ENCODE assay signal across 2 cellular contexts in the genomic region with DNA sequence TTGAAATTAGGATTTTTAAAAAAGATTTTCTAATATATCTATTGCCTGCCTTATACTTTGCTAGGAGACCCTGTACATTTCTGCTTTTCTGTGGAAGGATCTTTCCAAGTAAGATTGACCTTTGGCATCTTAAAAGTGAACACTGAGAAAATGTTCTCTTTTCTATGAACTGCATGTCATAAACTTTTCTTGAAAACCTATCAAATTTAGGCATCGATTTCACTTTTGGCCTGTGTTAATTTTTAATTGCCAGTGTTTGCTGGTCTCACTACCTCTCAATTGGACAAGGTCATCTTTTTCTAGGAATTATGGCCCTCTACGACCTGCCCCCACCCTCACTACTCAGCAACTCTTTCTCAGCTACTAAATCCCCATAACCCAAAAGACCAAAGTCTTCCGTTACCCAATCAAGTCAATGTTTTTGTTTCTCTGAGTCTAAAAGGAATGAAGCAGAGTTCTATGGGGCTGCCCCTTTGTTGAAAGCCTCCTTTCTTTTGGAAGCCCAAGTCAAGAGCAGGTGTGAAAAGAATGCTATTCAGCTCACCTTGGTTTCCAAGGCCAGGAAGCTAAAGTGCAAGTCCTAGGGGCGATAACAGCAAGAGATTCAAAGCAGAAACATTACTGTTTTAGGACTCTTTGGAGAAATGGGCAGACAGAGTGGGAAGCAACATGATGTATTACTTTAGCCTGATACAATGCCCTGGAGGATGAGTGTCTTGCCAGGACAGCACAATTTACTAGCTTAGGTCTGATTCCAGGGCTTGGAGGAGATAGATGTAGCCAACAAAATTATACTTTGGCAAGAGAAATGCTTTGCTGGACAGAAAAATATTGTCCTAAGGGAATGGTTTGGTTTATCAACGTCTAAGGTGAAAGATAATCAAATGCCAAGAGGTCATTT.
A peak's percentile ranks its signal among the peaks of the same experiment; 100 is the strongest.
TF ChIP-seq lines count a peak whose summit lies in the region.

No MANE protein-coding gene starts in this region.

TF ChIP-seq in GM12891, 5 proteins besides CTCF, POLR2A, EP300 and RAD21 (continued from another document):
- TF ChIP-seq POLR2AphosphoS5 (IDR thresholded peaks at IDR 0.05; ENCODE audit: low read depth, low read length) (no peak), PAX5 (IDR thresholded peaks at IDR 0.05; ENCODE audit: insufficient read depth, low read length, severe bottlenecking) (no peak), SPI1 (IDR thresholded peaks at IDR 0.05; ENCODE audit: low read depth, low read length) (no peak), TAF1 (IDR thresholded peaks at IDR 0.05; ENCODE audit: low read depth, low read length) (no peak)

TF ChIP-seq in K562, 482 proteins besides CTCF, POLR2A, EP300 and RAD21 (continues in another document):
- TF ChIP-seq, protein P1, sequence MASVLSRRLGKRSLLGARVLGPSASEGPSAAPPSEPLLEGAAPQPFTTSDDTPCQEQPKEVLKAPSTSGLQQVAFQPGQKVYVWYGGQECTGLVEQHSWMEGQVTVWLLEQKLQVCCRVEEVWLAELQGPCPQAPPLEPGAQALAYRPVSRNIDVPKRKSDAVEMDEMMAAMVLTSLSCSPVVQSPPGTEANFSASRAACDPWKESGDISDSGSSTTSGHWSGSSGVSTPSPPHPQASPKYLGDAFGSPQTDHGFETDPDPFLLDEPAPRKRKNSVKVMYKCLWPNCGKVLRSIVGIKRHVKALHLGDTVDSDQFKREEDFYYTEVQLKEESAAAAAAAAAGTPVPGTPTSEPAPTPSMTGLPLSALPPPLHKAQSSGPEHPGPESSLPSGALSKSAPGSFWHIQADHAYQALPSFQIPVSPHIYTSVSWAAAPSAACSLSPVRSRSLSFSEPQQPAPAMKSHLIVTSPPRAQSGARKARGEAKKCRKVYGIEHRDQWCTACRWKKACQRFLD (CRISPR knock-in tag; IDR thresholded peaks at IDR 0.05): peak; percentile 31; the same call in 1 of the 2 replicates
- TF ChIP-seq STAT5A (IDR thresholded peaks at IDR 0.05; ENCODE audit: borderline replicate concordance, low read length) (0 out of 2 replicates have a peak, but pooled peaks have one; percentile 38), ZNF431 (CRISPR knock-in tag; IDR thresholded peaks at IDR 0.05) (no peak), ZNF766 (CRISPR knock-in tag; conservative IDR thresholded peaks at IDR 0.05) (0 out of 2 replicates have a peak, but pooled peaks have one; percentile 38), ZNF24 (IDR thresholded peaks at IDR 0.05) (0 out of 2 replicates have a peak, but pooled peaks have one; percentile 25), ZNF140 (CRISPR knock-in tag; IDR thresholded peaks at IDR 0.05) (no peak), SMAD4 (CRISPR knock-in tag; conservative IDR thresholded peaks at IDR 0.05) (0 out of 2 replicates have a peak, but pooled peaks have one; percentile 29), ZNF408 (CRISPR knock-in tag; IDR thresholded peaks at IDR 0.05; ENCODE audit: low read depth) (no peak), EHMT2 (IDR thresholded peaks at IDR 0.05) (0 out of 2 replicates have a peak, but pooled peaks have one; percentile 18), DMBX1 (CRISPR knock-in tag; IDR thresholded peaks at IDR 0.05; ENCODE audit: borderline replicate concordance) (peak; percentile 40; the same call in 1 of the 2 replicates), NR2C2 (CRISPR knock-in tag; IDR thresholded peaks at IDR 0.05) (no peak), NR2C2 (tag; IDR thresholded peaks at IDR 0.05) (peak; percentile 58), ZNF764 (CRISPR knock-in tag; IDR thresholded peaks at IDR 0.05; ENCODE audit: low read depth) (no peak), CC2D1A (IDR thresholded peaks at IDR 0.05) (peak; percentile 91; the same call in 1 of the 2 replicates), MAZ (CRISPR knock-in tag; conservative IDR thresholded peaks at IDR 0.05 in 1 of 2, IDR thresholded peaks at IDR 0.05 in 1 of 2) (peak; percentile 27 to 66; a peak in 1 of 4 replicates), TCF7L2 (IDR thresholded peaks at IDR 0.05; ENCODE audit: low read depth, low read length) (no peak), NFRKB (IDR thresholded peaks at IDR 0.05; ENCODE audit: low read depth) (0 out of 2 replicates have a peak, but pooled peaks have one; percentile 40), KLF6 (CRISPR knock-in tag; IDR thresholded peaks at IDR 0.05; ENCODE audit: borderline replicate concordance) (0 out of 2 replicates have a peak, but pooled peaks have one; percentile 24), JUND (IDR thresholded peaks at IDR 0.05; ENCODE audit: borderline replicate concordance, low read depth, low read length) (no peak), JUND (tag; IDR thresholded peaks at IDR 0.05; ENCODE audit: borderline replicate concordance, low read depth, low read length) (peak; percentile 8; the same call in 1 of the 3 replicates), TFAM (CRISPR knock-in tag; conservative IDR thresholded peaks at IDR 0.05) (no peak), SOX6 (IDR thresholded peaks at IDR 0.05) (no peak), CXXC5 (CRISPR knock-in tag; IDR thresholded peaks at IDR 0.05) (peak; percentile 41), RBM34 (IDR thresholded peaks at IDR 0.05; ENCODE audit: borderline replicate concordance, insufficient read depth, low read length) (no peak)
- TF ChIP-seq, protein P2, sequence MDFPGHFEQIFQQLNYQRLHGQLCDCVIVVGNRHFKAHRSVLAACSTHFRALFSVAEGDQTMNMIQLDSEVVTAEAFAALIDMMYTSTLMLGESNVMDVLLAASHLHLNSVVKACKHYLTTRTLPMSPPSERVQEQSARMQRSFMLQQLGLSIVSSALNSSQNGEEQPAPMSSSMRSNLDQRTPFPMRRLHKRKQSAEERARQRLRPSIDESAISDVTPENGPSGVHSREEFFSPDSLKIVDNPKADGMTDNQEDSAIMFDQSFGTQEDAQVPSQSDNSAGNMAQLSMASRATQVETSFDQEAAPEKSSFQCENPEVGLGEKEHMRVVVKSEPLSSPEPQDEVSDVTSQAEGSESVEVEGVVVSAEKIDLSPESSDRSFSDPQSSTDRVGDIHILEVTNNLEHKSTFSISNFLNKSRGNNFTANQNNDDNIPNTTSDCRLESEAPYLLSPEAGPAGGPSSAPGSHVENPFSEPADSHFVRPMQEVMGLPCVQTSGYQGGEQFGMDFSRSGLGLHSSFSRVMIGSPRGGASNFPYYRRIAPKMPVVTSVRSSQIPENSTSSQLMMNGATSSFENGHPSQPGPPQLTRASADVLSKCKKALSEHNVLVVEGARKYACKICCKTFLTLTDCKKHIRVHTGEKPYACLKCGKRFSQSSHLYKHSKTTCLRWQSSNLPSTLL (IDR thresholded peaks at IDR 0.05): peak; percentile 88
- TF ChIP-seq, protein P3, sequence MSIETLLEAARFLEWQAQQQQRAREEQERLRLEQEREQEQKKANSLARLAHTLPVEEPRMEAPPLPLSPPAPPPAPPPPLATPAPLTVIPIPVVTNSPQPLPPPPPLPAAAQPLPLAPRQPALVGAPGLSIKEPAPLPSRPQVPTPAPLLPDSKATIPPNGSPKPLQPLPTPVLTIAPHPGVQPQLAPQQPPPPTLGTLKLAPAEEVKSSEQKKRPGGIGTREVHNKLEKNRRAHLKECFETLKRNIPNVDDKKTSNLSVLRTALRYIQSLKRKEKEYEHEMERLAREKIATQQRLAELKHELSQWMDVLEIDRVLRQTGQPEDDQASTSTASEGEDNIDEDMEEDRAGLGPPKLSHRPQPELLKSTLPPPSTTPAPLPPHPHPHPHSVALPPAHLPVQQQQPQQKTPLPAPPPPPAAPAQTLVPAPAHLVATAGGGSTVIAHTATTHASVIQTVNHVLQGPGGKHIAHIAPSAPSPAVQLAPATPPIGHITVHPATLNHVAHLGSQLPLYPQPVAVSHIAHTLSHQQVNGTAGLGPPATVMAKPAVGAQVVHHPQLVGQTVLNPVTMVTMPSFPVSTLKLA (conservative IDR thresholded peaks at IDR 0.05): 0 out of 4 replicates have a peak, but pooled peaks of 1 of the 2 experiments have one; percentile 16
- TF ChIP-seq, protein P4, sequence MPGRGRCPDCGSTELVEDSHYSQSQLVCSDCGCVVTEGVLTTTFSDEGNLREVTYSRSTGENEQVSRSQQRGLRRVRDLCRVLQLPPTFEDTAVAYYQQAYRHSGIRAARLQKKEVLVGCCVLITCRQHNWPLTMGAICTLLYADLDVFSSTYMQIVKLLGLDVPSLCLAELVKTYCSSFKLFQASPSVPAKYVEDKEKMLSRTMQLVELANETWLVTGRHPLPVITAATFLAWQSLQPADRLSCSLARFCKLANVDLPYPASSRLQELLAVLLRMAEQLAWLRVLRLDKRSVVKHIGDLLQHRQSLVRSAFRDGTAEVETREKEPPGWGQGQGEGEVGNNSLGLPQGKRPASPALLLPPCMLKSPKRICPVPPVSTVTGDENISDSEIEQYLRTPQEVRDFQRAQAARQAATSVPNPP (IDR thresholded peaks at IDR 0.05; ENCODE audit: borderline replicate concordance, insufficient read depth, insufficient read length): no peak
- TF ChIP-seq, protein P5, sequence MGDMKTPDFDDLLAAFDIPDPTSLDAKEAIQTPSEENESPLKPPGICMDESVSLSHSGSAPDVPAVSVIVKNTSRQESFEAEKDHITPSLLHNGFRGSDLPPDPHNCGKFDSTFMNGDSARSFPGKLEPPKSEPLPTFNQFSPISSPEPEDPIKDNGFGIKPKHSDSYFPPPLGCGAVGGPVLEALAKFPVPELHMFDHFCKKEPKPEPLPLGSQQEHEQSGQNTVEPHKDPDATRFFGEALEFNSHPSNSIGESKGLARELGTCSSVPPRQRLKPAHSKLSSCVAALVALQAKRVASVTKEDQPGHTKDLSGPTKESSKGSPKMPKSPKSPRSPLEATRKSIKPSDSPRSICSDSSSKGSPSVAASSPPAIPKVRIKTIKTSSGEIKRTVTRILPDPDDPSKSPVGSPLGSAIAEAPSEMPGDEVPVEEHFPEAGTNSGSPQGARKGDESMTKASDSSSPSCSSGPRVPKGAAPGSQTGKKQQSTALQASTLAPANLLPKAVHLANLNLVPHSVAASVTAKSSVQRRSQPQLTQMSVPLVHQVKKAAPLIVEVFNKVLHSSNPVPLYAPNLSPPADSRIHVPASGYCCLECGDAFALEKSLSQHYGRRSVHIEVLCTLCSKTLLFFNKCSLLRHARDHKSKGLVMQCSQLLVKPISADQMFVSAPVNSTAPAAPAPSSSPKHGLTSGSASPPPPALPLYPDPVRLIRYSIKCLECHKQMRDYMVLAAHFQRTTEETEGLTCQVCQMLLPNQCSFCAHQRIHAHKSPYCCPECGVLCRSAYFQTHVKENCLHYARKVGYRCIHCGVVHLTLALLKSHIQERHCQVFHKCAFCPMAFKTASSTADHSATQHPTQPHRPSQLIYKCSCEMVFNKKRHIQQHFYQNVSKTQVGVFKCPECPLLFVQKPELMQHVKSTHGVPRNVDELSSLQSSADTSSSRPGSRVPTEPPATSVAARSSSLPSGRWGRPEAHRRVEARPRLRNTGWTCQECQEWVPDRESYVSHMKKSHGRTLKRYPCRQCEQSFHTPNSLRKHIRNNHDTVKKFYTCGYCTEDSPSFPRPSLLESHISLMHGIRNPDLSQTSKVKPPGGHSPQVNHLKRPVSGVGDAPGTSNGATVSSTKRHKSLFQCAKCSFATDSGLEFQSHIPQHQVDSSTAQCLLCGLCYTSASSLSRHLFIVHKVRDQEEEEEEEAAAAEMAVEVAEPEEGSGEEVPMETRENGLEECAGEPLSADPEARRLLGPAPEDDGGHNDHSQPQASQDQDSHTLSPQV (IDR thresholded peaks at IDR 0.05): peak; percentile 73
